7 cellular contexts compared by ENCODE assay signal in the genomic region with DNA sequence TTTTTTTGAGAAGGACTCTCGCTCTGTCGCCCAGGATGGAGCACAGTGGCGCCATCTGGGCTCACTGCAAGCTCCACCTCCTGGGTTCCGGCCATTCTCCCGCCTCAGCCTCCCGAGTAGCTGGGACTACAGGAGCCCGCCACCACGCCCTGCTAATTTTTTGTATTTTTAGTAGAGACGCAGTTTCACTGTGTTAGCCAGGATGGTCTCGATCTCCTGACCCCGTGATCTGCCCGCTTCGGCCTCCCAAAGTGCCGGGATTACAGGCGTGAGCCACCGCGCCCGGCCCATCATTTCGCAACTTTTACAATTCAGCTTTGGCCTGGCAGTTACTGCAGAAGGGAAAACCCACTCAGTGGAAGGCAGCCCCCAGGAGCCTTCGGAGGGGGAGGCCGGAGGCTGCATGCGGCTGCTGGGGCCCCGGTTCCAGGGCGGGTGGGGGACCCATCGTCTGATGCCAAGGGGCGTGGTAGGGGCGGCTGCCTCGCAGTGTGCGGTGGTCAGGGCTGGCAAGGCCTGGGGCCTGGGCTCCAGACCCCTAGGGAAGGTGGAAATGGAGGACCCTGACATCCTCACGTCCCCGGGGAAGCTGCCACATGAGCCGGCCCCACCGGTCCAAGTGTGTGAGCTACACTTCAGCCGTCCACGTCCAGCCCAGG. TPM values are rescaled to one million over a fixed set of nuclear protein-coding genes. Genes with fewer than 3 reads are reported as not detected.
DNase-seq lines count a peak whose midpoint lies in the region; ATAC-seq, FAIRE-seq and TF ChIP-seq lines count a peak whose summit lies in the region.
"Not testable (repeated sequence)": the region's sequence is repeated elsewhere in the genome, so short reads cannot be mapped to it uniquely, and the experiment has no call there.

No MANE protein-coding gene starts in this region.

- H3K4me3 ChIP-seq in MG63 (peak overlapping the region; percentile 75), WERI-Rb-1 (ENCODE audit: low read depth, low read length) (peak overlapping the region; percentile 54), K562 (peak overlapping the region; percentile 64), fibroblast of pulmonary artery (replicated peaks; ENCODE audit: low read depth, low read length) (peak overlapping the region; percentile 56), sigmoid colon (peak overlapping the region; percentile 63 to 88 (median 76))

- not testable (repeated sequence) for ATAC-seq in K562; memory B cell (ENCODE audit: low read depth)

- H4K20me1 ChIP-seq in K562 (replicated peaks; ENCODE audit: control insufficient read depth, insufficient read depth, low read length), result peaks cover 25% of the 10 kb centered on the region; the same call in 1 of the 2 replicates

- H3K4me1 Mint-ChIP-seq in memory B cell, result peaks cover 13% of the 10 kb centered on the region

- not testable (repeated sequence) for TF ChIP-seq EP300 in K562 (IDR thresholded peaks at IDR 0.05; ENCODE audit: low read length); sigmoid colon (IDR thresholded peaks at IDR 0.05)

- intact Hi-C loops in K562 (cut with micrococcal nuclease), result loop anchor here (2.0 to 10.0 kb wide), 6 partner anchors 44 to 694 kb away; partner anchors contain the start of genes CBFA2T3, CDH15, GALNS and SPG7
- intact Hi-C loops in sigmoid colon (cut with DNase I), result loop anchor here (2.0 to 5.0 kb wide), 2 partner anchors 129 to 404 kb away; partner anchors contain the start of gene ZNF778

- H3K9me1 ChIP-seq in K562 (ENCODE audit: control insufficient read depth, insufficient read depth, low read length), result not testable (repeated sequence)

- H3K9me3 Mint-ChIP-seq in memory B cell, result not testable (repeated sequence)

- H3K9ac ChIP-seq in ES-I3 (ENCODE audit: low read depth, low read length) (peak overlapping the region; percentile 86), K562 (ENCODE audit: insufficient read depth in 1 of 2, low read depth in 2 of 2, low read length in 2 of 2) (peak overlapping the region; percentile 86 to 99)

- not testable (repeated sequence) for H3K4me1 ChIP-seq in ES-I3 (ENCODE audit: insufficient read depth, low read length)
- H3K4me1 ChIP-seq in K562 (replicated peaks in 1 of 2; ENCODE audit: control insufficient read depth in 2 of 2, insufficient read depth in 2 of 2, low read length in 2 of 2) (peaks cover 14 to 82% of the 10 kb centered on the region in 2 experiments), sigmoid colon (peaks cover 0 to 36% (median 28%) of the 10 kb centered on the region in 4 donors)

- not testable (repeated sequence) for BruUV-seq in K562 (replicated peaks; lab: Mats Ljungman, UMichigan)

- peak; percentile 71 for FAIRE-seq in K562 (lab: Jason Lieb, UNC)

- POLR2A ChIA-PET in K562 (lab: Yijun Ruan, JAX), result interaction anchor here (1.1 to 6.1 kb wide), 5 partner anchors 13 to 380 kb away, joined by 4 to 50 read pairs (median 7); partner anchors contain the start of gene PIEZO1

- H3K4me2 ChIP-seq in K562 (ENCODE audit: insufficient read depth, low read length), result peak overlapping the region; percentile 96

- DNase-seq in MG63 (peak; percentile 30), WERI-Rb-1 (peak; percentile 39), K562 (ENCODE audit: extremely low read depth in 1 of 4, low spot score in 3 of 4) (peak in 1 of 4 experiments; percentile 76), fibroblast of pulmonary artery (ENCODE audit: low read depth) (peak; percentile 58), sigmoid colon (peak; percentile 88)
- not testable (repeated sequence) for DNase-seq in memory B cell (ENCODE audit: low spot score in 2 of 2)

- CTCF ChIA-PET in K562 (lab: Yijun Ruan, JAX; ENCODE audit: low intra/inter-chr PET ratio), result interaction anchor here (0.6 to 1.9 kb wide), 4 partner anchors 355 to 810 kb away, joined by 3 to 16 read pairs (median 4); no protein-coding TSS in a partner anchor

- peak overlapping the region; percentile 98 for H2AFZ ChIP-seq in K562 (ENCODE audit: low read depth, low read length)

- not testable (repeated sequence) for H3K36me3 ChIP-seq in ES-I3 (ENCODE audit: insufficient read depth, low read length)
- H3K36me3 ChIP-seq in MG63, result peaks cover 24% of the 10 kb centered on the region
- peaks cover 23% of the 10 kb centered on the region for H3K36me3 ChIP-seq in WERI-Rb-1
- peaks cover 32% of the 10 kb centered on the region; the same call in 2 of the 3 replicates for H3K36me3 ChIP-seq in K562 (ENCODE audit: control insufficient read depth, insufficient read depth, low read length)
- peaks cover 0 to 21% (median 5%) of the 10 kb centered on the region in 4 donors for H3K36me3 ChIP-seq in sigmoid colon

- H3K27me3 Mint-ChIP-seq in memory B cell, result not testable (repeated sequence)

- not testable (repeated sequence) for H3K27me3 ChIP-seq in MG63; WERI-Rb-1 (ENCODE audit: insufficient read depth, low read depth, severe bottlenecking); K562 (ENCODE audit: control insufficient read depth in 2 of 2, insufficient read depth in 2 of 2, low read length in 2 of 2); sigmoid colon

- peak overlapping the region; percentile 79 for H3K4me3 Mint-ChIP-seq in memory B cell

- WGBS in K562 (ENCODE audit: insufficient coverage, low coverage, missing lambda C conversion rate), result 41% methylated on average over 20 of the region's 35 CpGs
- 13 to 54% methylated on average over 35 of the region's 35 CpGs for WGBS in sigmoid colon, 2 donors

- TF ChIP-seq RAD21 in K562 (CRISPR knock-in tag; conservative IDR thresholded peaks at IDR 0.05 in 1 of 2, IDR thresholded peaks at IDR 0.05 in 1 of 2), result not testable (repeated sequence)

- in situ Hi-C loops in K562 (cut with MboI), result loop anchor here (5.0 to 10.0 kb wide), 2 partner anchors 354 to 402 kb away; partner anchors contain the start of gene ZNF778

- TF ChIP-seq CTCF in WERI-Rb-1 (IDR thresholded peaks at IDR 0.05; ENCODE audit: low read depth, low read length); fibroblast of pulmonary artery (IDR thresholded peaks at IDR 0.05; ENCODE audit: low read length, missing control alignments); sigmoid colon (IDR thresholded peaks at IDR 0.05): not testable (repeated sequence)
- 0 out of 6 replicates have a peak, but pooled peaks of 1 of the 3 experiments have one; percentile 12 for TF ChIP-seq CTCF in K562 (IDR thresholded peaks at IDR 0.05 in 2 of 3, conservative IDR thresholded peaks at IDR 0.05 in 1 of 3; ENCODE audit: insufficient read depth in 2 of 3, low read depth in 1 of 3, low read length in 3 of 3)

- TF ChIP-seq POLR2A in K562 (conservative IDR thresholded peaks at IDR 0.05); sigmoid colon (IDR thresholded peaks at IDR 0.05): not testable (repeated sequence)

- peaks cover 32% of the 10 kb centered on the region for H3K79me2 ChIP-seq in K562 (ENCODE audit: control insufficient read depth, insufficient read depth, low read length)

- H3K27ac Mint-ChIP-seq in memory B cell, result peak overlapping the region; percentile 50

- H3K9me3 ChIP-seq in ES-I3 (ENCODE audit: control insufficient read depth, insufficient read depth, low read length); MG63; WERI-Rb-1 (ENCODE audit: severe bottlenecking); K562 (replicated peaks; ENCODE audit: control insufficient read depth, insufficient read depth, low read depth, low read length); sigmoid colon: not testable (repeated sequence)

- H3K27ac ChIP-seq in WERI-Rb-1 (peak overlapping the region; percentile 95), K562 (ENCODE audit: extremely low read depth, low read depth, low read length) (peak overlapping the region; percentile 94), sigmoid colon (peak overlapping the region; percentile 91 to 96 (median 96))

- H3K36me3 Mint-ChIP-seq in memory B cell, result not testable (repeated sequence)

RNA-seq across cellular contexts. Expression of gene APRT, which starts 1.1 kb away (rescaled TPM):
- total RNA-seq in MG63 (2014; rRNA removed; shearing (Covaris generic); ENCODE audit: low replicate concordance), result 290 and 307 TPM in 2 replicates
- total RNA-seq in K562 (2011; cell fraction: chromatin; rRNA removed; ENCODE audit: low replicate concordance), result 35.4 and 135 TPM in 2 replicates
- total RNA-seq in K562 (2011; cell fraction: nucleolus; rRNA removed), result 138 and 183 TPM in 2 replicates
- 82.7 and 89.3 TPM in 2 replicates for total RNA-seq in K562 (2011; cell fraction: nucleoplasm; rRNA removed)
- total RNA-seq in K562 (2014; rRNA removed) (409 and 555 TPM in 2 replicates), K562 (2014; rRNA removed; fragmentation: Illumina TruSeq; extraction: Trizol) (86.2 and 129 TPM in 2 replicates), K562 (2015; rRNA removed; fragmentation: Illumina TruSeq; extraction: Trizol) (213 and 224 TPM in 2 replicates), K562 (2021) (340 and 359 TPM in 2 replicates), sigmoid colon (10 to 100 TPM; 56.6 to 78.3 (median 62.5) TPM)
- polyA plus RNA-seq in K562 (2011; rRNA removed) (146 and 234 TPM in 2 replicates), K562 (2014; fragmentation: Illumina TruSeq; extraction: Trizol) (94.4 and 200 TPM in 2 replicates), K562 (2014; fragmentation: Nextera tagmentation; extraction: Ambion mirVana) (100 to 1,000 TPM in 1 of 2 experiments, 10 to 100 TPM in 1; 41.7 to 116 TPM), K562 (2014; rRNA removed) (354 and 422 TPM in 2 replicates), sigmoid colon (100 to 1,000 TPM; 245 to 329 (median 294) TPM)
- 130 and 287 TPM in 2 replicates for polyA plus RNA-seq in K562 (2011; cell fraction: cytosol; rRNA removed)
- 161 and 192 TPM in 2 replicates for polyA plus RNA-seq in K562 (2011; cell fraction: nucleus; rRNA removed)
- 290 and 337 TPM in 2 replicates for polyA plus RNA-seq in K562 (2012)
- 17.6 and 29.0 TPM in 2 replicates for polyA minus RNA-seq in K562 (2011; rRNA and poly(A)+ RNA removed)
- polyA minus RNA-seq in K562 (2011; cell fraction: cytosol; rRNA and poly(A)+ RNA removed), result 127 and 142 TPM in 2 replicates
- polyA minus RNA-seq in K562 (2011; cell fraction: nucleus; rRNA and poly(A)+ RNA removed), result 49.9 and 62.3 TPM in 2 replicates

RNA-seq across cellular contexts. Expression of gene CDT1, which starts 9.3 kb away (rescaled TPM):
- total RNA-seq in MG63 (2014; rRNA removed; shearing (Covaris generic); ENCODE audit: low replicate concordance), result 9.3 and 14.3 TPM in 2 replicates
- 14.1 and 55.6 TPM in 2 replicates for total RNA-seq in K562 (2011; cell fraction: chromatin; rRNA removed; ENCODE audit: low replicate concordance)
- 67.5 and 87.8 TPM in 2 replicates for total RNA-seq in K562 (2011; cell fraction: nucleolus; rRNA removed)
- 29.4 and 38.8 TPM in 2 replicates for total RNA-seq in K562 (2011; cell fraction: nucleoplasm; rRNA removed)
- total RNA-seq in K562 (2014; rRNA removed) (114 and 119 TPM in 2 replicates), K562 (2014; rRNA removed; fragmentation: Illumina TruSeq; extraction: Trizol) (3.4 and 4.4 TPM in 2 replicates), K562 (2015; rRNA removed; fragmentation: Illumina TruSeq; extraction: Trizol) (14.4 and 17.9 TPM in 2 replicates), K562 (2021) (173 and 178 TPM in 2 replicates), sigmoid colon (1 to 10 TPM in 1 of 4 donors, under 1 TPM in 2, not detected in 1; 0.71 to 3.0 (median 0.81) TPM)
- polyA plus RNA-seq in K562 (2011; rRNA removed) (14.2 and 29.4 TPM in 2 replicates), K562 (2014; fragmentation: Illumina TruSeq; extraction: Trizol) (9.3 and 47.1 TPM in 2 replicates), K562 (2014; fragmentation: Nextera tagmentation; extraction: Ambion mirVana) (1 to 10 TPM in 1 of 2 experiments, under 1 TPM in 1; 0.92 to 1.6 TPM), K562 (2014; rRNA removed) (53.6 and 65.8 TPM in 2 replicates), sigmoid colon (10 to 100 TPM in 1 of 3 donors, 1 to 10 TPM in 2; 3.6 to 17.4 (median 6.9) TPM)
- polyA plus RNA-seq in K562 (2011; cell fraction: cytosol; rRNA removed), result 48.5 and 101 TPM in 2 replicates
- 38.4 and 58.3 TPM in 2 replicates for polyA plus RNA-seq in K562 (2011; cell fraction: nucleus; rRNA removed)
- 68.4 and 200 TPM in 2 replicates for polyA plus RNA-seq in K562 (2012)
- 9.8 and 10.4 TPM in 2 replicates for polyA minus RNA-seq in K562 (2011; rRNA and poly(A)+ RNA removed)
- 102 and 178 TPM in 2 replicates for polyA minus RNA-seq in K562 (2011; cell fraction: cytosol; rRNA and poly(A)+ RNA removed)
- 25.2 and 25.9 TPM in 2 replicates for polyA minus RNA-seq in K562 (2011; cell fraction: nucleus; rRNA and poly(A)+ RNA removed)

RNA-seq across cellular contexts. Expression of gene PIEZO1, which starts 27.8 kb away (rescaled TPM):
- total RNA-seq in MG63 (2014; rRNA removed; shearing (Covaris generic); ENCODE audit: low replicate concordance), result 77.6 and 88.5 TPM in 2 replicates
- 759 and 2,233 TPM in 2 replicates for total RNA-seq in K562 (2011; cell fraction: chromatin; rRNA removed; ENCODE audit: low replicate concordance)
- total RNA-seq in K562 (2011; cell fraction: nucleolus; rRNA removed), result 1,565 and 1,591 TPM in 2 replicates
- 1,027 and 1,219 TPM in 2 replicates for total RNA-seq in K562 (2011; cell fraction: nucleoplasm; rRNA removed)
- total RNA-seq in K562 (2014; rRNA removed) (213 and 305 TPM in 2 replicates), K562 (2014; rRNA removed; fragmentation: Illumina TruSeq; extraction: Trizol) (44.5 and 45.2 TPM in 2 replicates), K562 (2015; rRNA removed; fragmentation: Illumina TruSeq; extraction: Trizol) (97.9 and 113 TPM in 2 replicates), K562 (2021) (354 and 432 TPM in 2 replicates), sigmoid colon (100 to 1,000 TPM in 3 of 4 donors, 10 to 100 TPM in 1; 97.4 to 242 (median 158) TPM)
- polyA plus RNA-seq in K562 (2011; rRNA removed) (131 and 170 TPM in 2 replicates), K562 (2014; fragmentation: Illumina TruSeq; extraction: Trizol) (146 and 201 TPM in 2 replicates), K562 (2014; fragmentation: Nextera tagmentation; extraction: Ambion mirVana) (1 to 10 TPM; 3.6 to 9.6 TPM), K562 (2014; rRNA removed) (319 and 383 TPM in 2 replicates), sigmoid colon (100 to 1,000 TPM in 1 of 3 donors, 10 to 100 TPM in 2; 18.0 to 169 (median 29.4) TPM)
- 143 and 281 TPM in 2 replicates for polyA plus RNA-seq in K562 (2011; cell fraction: cytosol; rRNA removed)
- polyA plus RNA-seq in K562 (2011; cell fraction: nucleus; rRNA removed), result 1,334 and 2,777 TPM in 2 replicates
- polyA plus RNA-seq in K562 (2012), result 266 and 440 TPM in 2 replicates
- polyA minus RNA-seq in K562 (2011; rRNA and poly(A)+ RNA removed), result 56.6 and 97.2 TPM in 2 replicates
- polyA minus RNA-seq in K562 (2011; cell fraction: cytosol; rRNA and poly(A)+ RNA removed), result 155 and 200 TPM in 2 replicates
- 321 and 450 TPM in 2 replicates for polyA minus RNA-seq in K562 (2011; cell fraction: nucleus; rRNA and poly(A)+ RNA removed)

RNA-seq across cellular contexts. Expression of gene GALNS, which starts 43.9 kb away (rescaled TPM):
- 8.8 and 11.3 TPM in 2 replicates for total RNA-seq in MG63 (2014; rRNA removed; shearing (Covaris generic); ENCODE audit: low replicate concordance)
- total RNA-seq in K562 (2011; cell fraction: chromatin; rRNA removed; ENCODE audit: low replicate concordance), result 69.8 and 180 TPM in 2 replicates
- total RNA-seq in K562 (2011; cell fraction: nucleolus; rRNA removed), result 70.5 and 71.6 TPM in 2 replicates
- total RNA-seq in K562 (2011; cell fraction: nucleoplasm; rRNA removed), result 50.8 and 56.2 TPM in 2 replicates
- 3.4 and 5.4 TPM in 2 replicates for total RNA-seq in K562 (2014; rRNA removed)
- 2.4 and 4.1 TPM in 2 replicates for total RNA-seq in K562 (2014; rRNA removed; fragmentation: Illumina TruSeq; extraction: Trizol)
- total RNA-seq in K562 (2015; rRNA removed; fragmentation: Illumina TruSeq; extraction: Trizol), result 5.6 and 5.9 TPM in 2 replicates
- total RNA-seq in K562 (2021), result 12.3 and 13.2 TPM in 2 replicates
- 3.9 and 4.3 TPM in 2 replicates for polyA plus RNA-seq in K562 (2011; rRNA removed)
- polyA plus RNA-seq in K562 (2011; cell fraction: cytosol; rRNA removed), result 3.9 and 9.1 TPM in 2 replicates
- 20.2 and 34.5 TPM in 2 replicates for polyA plus RNA-seq in K562 (2011; cell fraction: nucleus; rRNA removed)
- polyA plus RNA-seq in K562 (2012), result 11.1 and 16.0 TPM in 2 replicates
- polyA plus RNA-seq in K562 (2014; fragmentation: Illumina TruSeq; extraction: Trizol), result 6.0 and 7.0 TPM in 2 replicates
- polyA plus RNA-seq in K562 (2014; fragmentation: Nextera tagmentation; extraction: Ambion mirVana), result under 1 TPM; 0.38 to 0.63 TPM
- polyA plus RNA-seq in K562 (2014; rRNA removed), result 6.7 and 8.6 TPM in 2 replicates
- polyA minus RNA-seq in K562 (2011; rRNA and poly(A)+ RNA removed), result 1.9 and 3.7 TPM in 2 replicates
- polyA minus RNA-seq in K562 (2011; cell fraction: cytosol; rRNA and poly(A)+ RNA removed), result 3.2 and 3.3 TPM in 2 replicates
- polyA minus RNA-seq in K562 (2011; cell fraction: nucleus; rRNA and poly(A)+ RNA removed), result 7.0 and 7.8 TPM in 2 replicates
- 10 to 100 TPM in 3 of 4 donors, 1 to 10 TPM in 1; 6.7 to 50.4 (median 11.4) TPM for total RNA-seq in sigmoid colon
- 10 to 100 TPM in 1 of 3 donors, 1 to 10 TPM in 2; 6.2 to 32.4 (median 9.0) TPM for polyA plus RNA-seq in sigmoid colon

RNA-seq across cellular contexts. Expression of gene TRAPPC2L, which starts 44.1 kb away (rescaled TPM):
- 34.4 and 35.6 TPM in 2 replicates for total RNA-seq in MG63 (2014; rRNA removed; shearing (Covaris generic); ENCODE audit: low replicate concordance)
- total RNA-seq in K562 (2011; cell fraction: chromatin; rRNA removed; ENCODE audit: low replicate concordance), result 43.1 and 83.7 TPM in 2 replicates
- 64.3 and 69.7 TPM in 2 replicates for total RNA-seq in K562 (2011; cell fraction: nucleolus; rRNA removed)
- 53.0 and 53.7 TPM in 2 replicates for total RNA-seq in K562 (2011; cell fraction: nucleoplasm; rRNA removed)
- total RNA-seq in K562 (2014; rRNA removed), result 60.4 and 77.5 TPM in 2 replicates
- total RNA-seq in K562 (2014; rRNA removed; fragmentation: Illumina TruSeq; extraction: Trizol), result 92.6 and 126 TPM in 2 replicates
- total RNA-seq in K562 (2015; rRNA removed; fragmentation: Illumina TruSeq; extraction: Trizol), result 61.1 and 69.1 TPM in 2 replicates
- 89.1 and 92.6 TPM in 2 replicates for total RNA-seq in K562 (2021)
- 124 and 163 TPM in 2 replicates for polyA plus RNA-seq in K562 (2011; rRNA removed)
- polyA plus RNA-seq in K562 (2011; cell fraction: cytosol; rRNA removed), result 94.2 and 150 TPM in 2 replicates
- 96.2 and 120 TPM in 2 replicates for polyA plus RNA-seq in K562 (2011; cell fraction: nucleus; rRNA removed)
- polyA plus RNA-seq in K562 (2012), result 69.9 and 168 TPM in 2 replicates
- 97.5 and 104 TPM in 2 replicates for polyA plus RNA-seq in K562 (2014; fragmentation: Illumina TruSeq; extraction: Trizol)
- 100 to 1,000 TPM; 345 to 398 TPM for polyA plus RNA-seq in K562 (2014; fragmentation: Nextera tagmentation; extraction: Ambion mirVana)
- polyA plus RNA-seq in K562 (2014; rRNA removed), result 92.4 and 99.1 TPM in 2 replicates
- polyA minus RNA-seq in K562 (2011; rRNA and poly(A)+ RNA removed), result 28.3 and 55.3 TPM in 2 replicates
- polyA minus RNA-seq in K562 (2011; cell fraction: cytosol; rRNA and poly(A)+ RNA removed), result 24.9 and 30.9 TPM in 2 replicates
- polyA minus RNA-seq in K562 (2011; cell fraction: nucleus; rRNA and poly(A)+ RNA removed), result 30.4 and 33.3 TPM in 2 replicates
- 10 to 100 TPM; 30.7 to 42.1 (median 39.3) TPM for total RNA-seq in sigmoid colon
- 10 to 100 TPM; 42.1 to 56.5 (median 46.0) TPM for polyA plus RNA-seq in sigmoid colon
